In genomic region chr18:36672437-36673344, GRCh38 we compare ENCODE assay signal across 8 cellular contexts.
DNase-seq lines count a peak whose midpoint lies in the region; ATAC-seq and TF ChIP-seq lines count a peak whose summit lies in the region.

No MANE protein-coding gene starts in this region.

- no peaks in the 10 kb centered on the region for H4K20me1 ChIP-seq in DOHH2 (ENCODE audit: control insufficient read depth, insufficient read depth, low read depth, low read length)

- no peak overlapping the region for H3K27ac Mint-ChIP-seq in dendritic cell treated with granulocyte-macrophage colony-stimulating factor and Interleukin-4, amounts not matched to agents 40 ng/mL and 50 ng/mL, for 4 days

- H3K4me1 Mint-ChIP-seq in dendritic cell treated with granulocyte-macrophage colony-stimulating factor and Interleukin-4, amounts not matched to agents 40 ng/mL and 50 ng/mL, for 4 days (ENCODE audit: low read depth): no peaks in the 10 kb centered on the region

- TF ChIP-seq CTCF in DOHH2 (IDR thresholded peaks at IDR 0.05; ENCODE audit: low read depth, low read length, poor library complexity, severe bottlenecking): no peak

- H3K9ac ChIP-seq in skeletal muscle tissue (ENCODE audit: low read depth in 1 of 3, low read length in 3 of 3): peak overlapping the region in 2 of 3 donors; percentile 15 to 34

- no peaks in the 10 kb centered on the region for H3K79me2 ChIP-seq in DOHH2 (ENCODE audit: control insufficient read depth, low read length)

- intact Hi-C loops in dendritic cell treated with granulocyte-macrophage colony-stimulating factor and Interleukin-4, amounts not matched to agents 40 ng/mL and 50 ng/mL, for 4 days (cut with micrococcal nuclease): no loop called here

- H3K9me3 Mint-ChIP-seq in dendritic cell treated with granulocyte-macrophage colony-stimulating factor and Interleukin-4, amounts not matched to agents 40 ng/mL and 50 ng/mL, for 4 days: peaks cover 7% of the 10 kb centered on the region

- peaks cover 18% of the 10 kb centered on the region for H3F3A ChIP-seq in DOHH2 (ENCODE audit: control insufficient read depth, insufficient read depth)

- H3K9me3 ChIP-seq in DOHH2 (ENCODE audit: control insufficient read depth, insufficient read depth, low read length) (peaks cover 10% of the 10 kb centered on the region; the same call in 1 of the 2 replicates), skeletal muscle tissue (ENCODE audit: control insufficient read depth in 3 of 3, low read length in 3 of 3) (peaks cover 0 to 4% (median 2%) of the 10 kb centered on the region in 3 donors)

- H3K4me2 ChIP-seq in DOHH2 (ENCODE audit: low read length): peak overlapping the region; percentile 77

- H3K4me3 ChIP-seq in DOHH2 (ENCODE audit: low read length) (peak overlapping the region; percentile 65), skeletal muscle tissue (ENCODE audit: low read length in 3 of 3) (peak overlapping the region; percentile 23 to 66 (median 42))

- H3K4me3 Mint-ChIP-seq in dendritic cell treated with granulocyte-macrophage colony-stimulating factor and Interleukin-4, amounts not matched to agents 40 ng/mL and 50 ng/mL, for 4 days: peak overlapping the region; percentile 13

- H3K4me1 ChIP-seq in DOHH2 (ENCODE audit: control insufficient read depth, low read length) (peaks cover 57% of the 10 kb centered on the region), skeletal muscle tissue (ENCODE audit: control insufficient read depth in 3 of 3, insufficient read depth in 3 of 3, low read length in 3 of 3) (peaks cover 5 to 15% (median 5%) of the 10 kb centered on the region in 3 donors)

- H3K27ac ChIP-seq in DOHH2 (ENCODE audit: low read depth, low read length): peak overlapping the region; percentile 92
- peak overlapping the region; percentile 52 for H3K27ac ChIP-seq in skeletal muscle tissue (ENCODE audit: low read depth, low read length)

- DNase-seq in NCI-H2196 treated with DMSO at 0.1 percent for 48 hours (lab: John Stamatoyannopoulos, UW; ENCODE audit: unreplicated experiment): peak; percentile 55
- no peak for DNase-seq in kidney tubule cell (ENCODE audit: low spot score)

- H3K36me3 ChIP-seq in DOHH2 (ENCODE audit: control insufficient read depth, low read length) (peaks cover 6% of the 10 kb centered on the region; the same call in 1 of the 2 replicates), skeletal muscle tissue (ENCODE audit: control insufficient read depth in 3 of 3, insufficient read depth in 3 of 3, low read length in 3 of 3) (no peaks in the 10 kb centered on the region)

- H3K27me3 ChIP-seq in DOHH2 (ENCODE audit: control insufficient read depth, low read length) (no peaks in the 10 kb centered on the region), skeletal muscle tissue (ENCODE audit: control insufficient read depth in 3 of 3, insufficient read depth in 3 of 3, low read length in 3 of 3) (no peaks in the 10 kb centered on the region)

- H3K9me2 ChIP-seq in DOHH2 (replicated peaks; ENCODE audit: control insufficient read depth, low read length): no peaks in the 10 kb centered on the region

- H3K36me3 Mint-ChIP-seq in dendritic cell treated with granulocyte-macrophage colony-stimulating factor and Interleukin-4, amounts not matched to agents 40 ng/mL and 50 ng/mL, for 4 days (ENCODE audit: low read depth): no peaks in the 10 kb centered on the region

- no peaks in the 10 kb centered on the region for H3K27me3 Mint-ChIP-seq in dendritic cell treated with granulocyte-macrophage colony-stimulating factor and Interleukin-4, amounts not matched to agents 40 ng/mL and 50 ng/mL, for 4 days

- peak; percentile 77 for ATAC-seq in HG02759 (IDR thresholded peaks at IDR 0.05; ENCODE audit: unreplicated experiment)
- no peak for ATAC-seq in GM19467 (IDR thresholded peaks at IDR 0.05; ENCODE audit: unreplicated experiment)
- ATAC-seq in GM21367 (IDR thresholded peaks at IDR 0.05; ENCODE audit: unreplicated experiment): no peak
